1 cellular context compared by ENCODE assay signal in the genomic region with DNA sequence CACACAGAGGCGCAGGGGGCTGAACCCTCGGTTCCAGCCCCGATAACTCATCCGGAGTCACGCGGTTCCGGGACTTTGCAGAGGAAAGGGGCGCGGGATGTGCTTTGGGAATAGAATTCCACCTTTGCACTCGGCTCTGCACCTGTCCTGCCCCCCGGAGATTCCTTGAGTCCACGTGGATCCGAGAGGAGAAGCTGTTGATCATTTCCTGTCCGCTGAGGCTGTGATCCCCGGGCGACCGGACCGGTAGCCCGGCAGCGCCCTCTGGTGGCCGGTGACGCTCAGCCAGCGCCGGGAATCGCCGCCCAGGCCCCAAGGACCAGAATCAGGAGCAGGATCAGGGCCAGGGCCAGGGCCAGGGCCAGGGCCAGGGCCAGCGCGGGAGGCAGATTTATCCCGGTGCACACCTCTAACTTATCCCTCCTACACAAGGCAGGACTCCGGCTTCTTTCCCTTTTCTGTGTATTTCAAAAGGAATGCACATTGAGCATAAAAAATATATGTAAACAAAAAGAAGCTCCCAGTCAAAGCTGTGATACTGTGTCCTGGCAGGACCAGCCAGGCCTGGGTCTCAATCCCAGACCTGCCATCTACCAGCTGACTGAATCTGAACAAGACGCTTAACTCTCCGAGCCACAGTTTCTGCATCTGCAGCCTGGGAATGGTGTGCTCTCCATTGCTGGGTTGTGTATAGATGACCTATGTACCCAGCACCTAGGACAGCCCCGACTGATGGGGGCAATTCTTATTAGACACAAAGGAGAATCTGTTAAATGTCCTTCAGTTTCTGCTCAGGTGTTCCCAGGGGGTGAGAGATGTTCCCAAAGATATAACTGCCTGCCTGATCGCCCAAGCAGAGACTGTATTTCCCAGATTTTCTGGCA.
TF ChIP-seq lines count a peak whose summit lies in the region.

No MANE protein-coding gene starts in this region.

TF ChIP-seq in HepG2, 621 proteins besides CTCF, POLR2A, EP300 and RAD21 (continued from another document and continues in another):
- TF ChIP-seq MXD4 (CRISPR knock-in tag; IDR thresholded peaks at IDR 0.05) (peak; percentile 50; the same call in 1 of the 2 replicates), MIER2 (CRISPR knock-in tag; IDR thresholded peaks at IDR 0.05) (peak; percentile 63; the same call in 1 of the 2 replicates), TIGD3 (CRISPR knock-in tag; IDR thresholded peaks at IDR 0.05; ENCODE audit: borderline replicate concordance) (peak; percentile 81; the same call in 1 of the 2 replicates), ZNF598 (CRISPR knock-in tag; IDR thresholded peaks at IDR 0.05; ENCODE audit: borderline replicate concordance) (0 out of 2 replicates have a peak, but pooled peaks have one; percentile 76), NR2C2 (CRISPR knock-in tag; IDR thresholded peaks at IDR 0.05; ENCODE audit: borderline replicate concordance) (no peak; the same call in 1 of the 2 replicates), YEATS2 (CRISPR knock-in tag; IDR thresholded peaks at IDR 0.05; ENCODE audit: borderline replicate concordance) (peak; percentile 66; the same call in 1 of the 2 replicates), ZNF331 (CRISPR knock-in tag; IDR thresholded peaks at IDR 0.05) (peak; percentile 66; the same call in 1 of the 2 replicates), ZNF451 (CRISPR knock-in tag; IDR thresholded peaks at IDR 0.05) (peak; percentile 64; the same call in 1 of the 2 replicates), EED (CRISPR knock-in tag; IDR thresholded peaks at IDR 0.05) (0 out of 2 replicates have a peak, but pooled peaks have one; percentile 70), ZHX1 (CRISPR knock-in tag; IDR thresholded peaks at IDR 0.05; ENCODE audit: low read depth) (no peak), ASH2L (IDR thresholded peaks at IDR 0.05; ENCODE audit: insufficient read length, low read depth, low read length) (peak; percentile 25), MYNN (CRISPR knock-in tag; IDR thresholded peaks at IDR 0.05; ENCODE audit: low read depth) (peak; percentile 90; the same call in 1 of the 2 replicates), SALL1 (CRISPR knock-in tag; IDR thresholded peaks at IDR 0.05) (peak; percentile 69), TEAD3 (CRISPR knock-in tag; optimal IDR thresholded peaks at IDR 0.05; ENCODE audit: borderline replicate concordance) (peak; percentile 18), ZSCAN21 (CRISPR knock-in tag; IDR thresholded peaks at IDR 0.05; ENCODE audit: borderline replicate concordance) (peak; percentile 48), SRSF9 (IDR thresholded peaks at IDR 0.05; ENCODE audit: borderline replicate concordance, insufficient read depth, low read depth, low read length, poor library complexity, severe bottlenecking) (no peak), GABPB1 (CRISPR knock-in tag; IDR thresholded peaks at IDR 0.05) (peak; percentile 89), ZNF280D (CRISPR knock-in tag; IDR thresholded peaks at IDR 0.05) (peak; percentile 74)
- TF ChIP-seq, protein P1, sequence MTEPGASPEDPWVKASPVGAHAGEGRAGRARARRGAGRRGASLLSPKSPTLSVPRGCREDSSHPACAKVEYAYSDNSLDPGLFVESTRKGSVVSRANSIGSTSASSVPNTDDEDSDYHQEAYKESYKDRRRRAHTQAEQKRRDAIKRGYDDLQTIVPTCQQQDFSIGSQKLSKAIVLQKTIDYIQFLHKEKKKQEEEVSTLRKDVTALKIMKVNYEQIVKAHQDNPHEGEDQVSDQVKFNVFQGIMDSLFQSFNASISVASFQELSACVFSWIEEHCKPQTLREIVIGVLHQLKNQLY (CRISPR knock-in tag; IDR thresholded peaks at IDR 0.05) = peak; percentile 13; the same call in 1 of the 2 replicates
- TF ChIP-seq, protein P2, sequence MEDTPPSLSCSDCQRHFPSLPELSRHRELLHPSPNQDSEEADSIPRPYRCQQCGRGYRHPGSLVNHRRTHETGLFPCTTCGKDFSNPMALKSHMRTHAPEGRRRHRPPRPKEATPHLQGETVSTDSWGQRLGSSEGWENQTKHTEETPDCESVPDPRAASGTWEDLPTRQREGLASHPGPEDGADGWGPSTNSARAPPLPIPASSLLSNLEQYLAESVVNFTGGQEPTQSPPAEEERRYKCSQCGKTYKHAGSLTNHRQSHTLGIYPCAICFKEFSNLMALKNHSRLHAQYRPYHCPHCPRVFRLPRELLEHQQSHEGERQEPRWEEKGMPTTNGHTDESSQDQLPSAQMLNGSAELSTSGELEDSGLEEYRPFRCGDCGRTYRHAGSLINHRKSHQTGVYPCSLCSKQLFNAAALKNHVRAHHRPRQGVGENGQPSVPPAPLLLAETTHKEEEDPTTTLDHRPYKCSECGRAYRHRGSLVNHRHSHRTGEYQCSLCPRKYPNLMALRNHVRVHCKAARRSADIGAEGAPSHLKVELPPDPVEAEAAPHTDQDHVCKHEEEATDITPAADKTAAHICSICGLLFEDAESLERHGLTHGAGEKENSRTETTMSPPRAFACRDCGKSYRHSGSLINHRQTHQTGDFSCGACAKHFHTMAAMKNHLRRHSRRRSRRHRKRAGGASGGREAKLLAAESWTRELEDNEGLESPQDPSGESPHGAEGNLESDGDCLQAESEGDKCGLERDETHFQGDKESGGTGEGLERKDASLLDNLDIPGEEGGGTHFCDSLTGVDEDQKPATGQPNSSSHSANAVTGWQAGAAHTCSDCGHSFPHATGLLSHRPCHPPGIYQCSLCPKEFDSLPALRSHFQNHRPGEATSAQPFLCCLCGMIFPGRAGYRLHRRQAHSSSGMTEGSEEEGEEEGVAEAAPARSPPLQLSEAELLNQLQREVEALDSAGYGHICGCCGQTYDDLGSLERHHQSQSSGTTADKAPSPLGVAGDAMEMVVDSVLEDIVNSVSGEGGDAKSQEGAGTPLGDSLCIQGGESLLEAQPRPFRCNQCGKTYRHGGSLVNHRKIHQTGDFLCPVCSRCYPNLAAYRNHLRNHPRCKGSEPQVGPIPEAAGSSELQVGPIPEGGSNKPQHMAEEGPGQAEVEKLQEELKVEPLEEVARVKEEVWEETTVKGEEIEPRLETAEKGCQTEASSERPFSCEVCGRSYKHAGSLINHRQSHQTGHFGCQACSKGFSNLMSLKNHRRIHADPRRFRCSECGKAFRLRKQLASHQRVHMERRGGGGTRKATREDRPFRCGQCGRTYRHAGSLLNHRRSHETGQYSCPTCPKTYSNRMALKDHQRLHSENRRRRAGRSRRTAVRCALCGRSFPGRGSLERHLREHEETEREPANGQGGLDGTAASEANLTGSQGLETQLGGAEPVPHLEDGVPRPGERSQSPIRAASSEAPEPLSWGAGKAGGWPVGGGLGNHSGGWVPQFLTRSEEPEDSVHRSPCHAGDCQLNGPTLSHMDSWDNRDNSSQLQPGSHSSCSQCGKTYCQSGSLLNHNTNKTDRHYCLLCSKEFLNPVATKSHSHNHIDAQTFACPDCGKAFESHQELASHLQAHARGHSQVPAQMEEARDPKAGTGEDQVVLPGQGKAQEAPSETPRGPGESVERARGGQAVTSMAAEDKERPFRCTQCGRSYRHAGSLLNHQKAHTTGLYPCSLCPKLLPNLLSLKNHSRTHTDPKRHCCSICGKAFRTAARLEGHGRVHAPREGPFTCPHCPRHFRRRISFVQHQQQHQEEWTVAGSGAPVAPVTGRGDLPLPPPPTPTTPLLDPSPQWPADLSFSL (CRISPR knock-in tag; IDR thresholded peaks at IDR 0.05) = 0 out of 2 replicates have a peak, but pooled peaks have one; percentile 38
- TF ChIP-seq, protein P3, sequence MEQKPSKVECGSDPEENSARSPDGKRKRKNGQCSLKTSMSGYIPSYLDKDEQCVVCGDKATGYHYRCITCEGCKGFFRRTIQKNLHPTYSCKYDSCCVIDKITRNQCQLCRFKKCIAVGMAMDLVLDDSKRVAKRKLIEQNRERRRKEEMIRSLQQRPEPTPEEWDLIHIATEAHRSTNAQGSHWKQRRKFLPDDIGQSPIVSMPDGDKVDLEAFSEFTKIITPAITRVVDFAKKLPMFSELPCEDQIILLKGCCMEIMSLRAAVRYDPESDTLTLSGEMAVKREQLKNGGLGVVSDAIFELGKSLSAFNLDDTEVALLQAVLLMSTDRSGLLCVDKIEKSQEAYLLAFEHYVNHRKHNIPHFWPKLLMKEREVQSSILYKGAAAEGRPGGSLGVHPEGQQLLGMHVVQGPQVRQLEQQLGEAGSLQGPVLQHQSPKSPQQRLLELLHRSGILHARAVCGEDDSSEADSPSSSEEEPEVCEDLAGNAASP (CRISPR knock-in tag; IDR thresholded peaks at IDR 0.05; ENCODE audit: borderline replicate concordance) = peak; percentile 48; the same call in 1 of the 2 replicates
- TF ChIP-seq, protein P4, sequence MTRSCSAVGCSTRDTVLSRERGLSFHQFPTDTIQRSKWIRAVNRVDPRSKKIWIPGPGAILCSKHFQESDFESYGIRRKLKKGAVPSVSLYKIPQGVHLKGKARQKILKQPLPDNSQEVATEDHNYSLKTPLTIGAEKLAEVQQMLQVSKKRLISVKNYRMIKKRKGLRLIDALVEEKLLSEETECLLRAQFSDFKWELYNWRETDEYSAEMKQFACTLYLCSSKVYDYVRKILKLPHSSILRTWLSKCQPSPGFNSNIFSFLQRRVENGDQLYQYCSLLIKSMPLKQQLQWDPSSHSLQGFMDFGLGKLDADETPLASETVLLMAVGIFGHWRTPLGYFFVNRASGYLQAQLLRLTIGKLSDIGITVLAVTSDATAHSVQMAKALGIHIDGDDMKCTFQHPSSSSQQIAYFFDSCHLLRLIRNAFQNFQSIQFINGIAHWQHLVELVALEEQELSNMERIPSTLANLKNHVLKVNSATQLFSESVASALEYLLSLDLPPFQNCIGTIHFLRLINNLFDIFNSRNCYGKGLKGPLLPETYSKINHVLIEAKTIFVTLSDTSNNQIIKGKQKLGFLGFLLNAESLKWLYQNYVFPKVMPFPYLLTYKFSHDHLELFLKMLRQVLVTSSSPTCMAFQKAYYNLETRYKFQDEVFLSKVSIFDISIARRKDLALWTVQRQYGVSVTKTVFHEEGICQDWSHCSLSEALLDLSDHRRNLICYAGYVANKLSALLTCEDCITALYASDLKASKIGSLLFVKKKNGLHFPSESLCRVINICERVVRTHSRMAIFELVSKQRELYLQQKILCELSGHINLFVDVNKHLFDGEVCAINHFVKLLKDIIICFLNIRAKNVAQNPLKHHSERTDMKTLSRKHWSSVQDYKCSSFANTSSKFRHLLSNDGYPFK (CRISPR knock-in tag; IDR thresholded peaks at IDR 0.05; ENCODE audit: borderline replicate concordance) = peak; percentile 65; the same call in 1 of the 2 replicates
- TF ChIP-seq, protein P5, sequence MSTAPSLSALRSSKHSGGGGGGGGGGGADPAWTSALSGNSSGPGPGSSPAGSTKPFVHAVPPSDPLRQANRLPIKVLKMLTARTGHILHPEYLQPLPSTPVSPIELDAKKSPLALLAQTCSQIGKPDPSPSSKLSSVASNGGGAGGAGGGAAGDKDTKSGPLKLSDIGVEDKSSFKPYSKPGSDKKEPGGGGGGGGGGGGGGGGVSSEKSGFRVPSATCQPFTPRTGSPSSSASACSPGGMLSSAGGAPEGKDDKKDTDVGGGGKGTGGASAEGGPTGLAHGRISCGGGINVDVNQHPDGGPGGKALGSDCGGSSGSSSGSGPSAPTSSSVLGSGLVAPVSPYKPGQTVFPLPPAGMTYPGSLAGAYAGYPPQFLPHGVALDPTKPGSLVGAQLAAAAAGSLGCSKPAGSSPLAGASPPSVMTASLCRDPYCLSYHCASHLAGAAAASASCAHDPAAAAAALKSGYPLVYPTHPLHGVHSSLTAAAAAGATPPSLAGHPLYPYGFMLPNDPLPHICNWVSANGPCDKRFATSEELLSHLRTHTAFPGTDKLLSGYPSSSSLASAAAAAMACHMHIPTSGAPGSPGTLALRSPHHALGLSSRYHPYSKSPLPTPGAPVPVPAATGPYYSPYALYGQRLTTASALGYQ (CRISPR knock-in tag; IDR thresholded peaks at IDR 0.05) = no peak
- TF ChIP-seq, protein P6, sequence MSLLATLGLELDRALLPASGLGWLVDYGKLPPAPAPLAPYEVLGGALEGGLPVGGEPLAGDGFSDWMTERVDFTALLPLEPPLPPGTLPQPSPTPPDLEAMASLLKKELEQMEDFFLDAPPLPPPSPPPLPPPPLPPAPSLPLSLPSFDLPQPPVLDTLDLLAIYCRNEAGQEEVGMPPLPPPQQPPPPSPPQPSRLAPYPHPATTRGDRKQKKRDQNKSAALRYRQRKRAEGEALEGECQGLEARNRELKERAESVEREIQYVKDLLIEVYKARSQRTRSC (CRISPR knock-in tag; IDR thresholded peaks at IDR 0.05; ENCODE audit: low read depth) = 0 out of 2 replicates have a peak, but pooled peaks have one; percentile 69
